9 cellular contexts compared by ENCODE assay signal in the genomic region with DNA sequence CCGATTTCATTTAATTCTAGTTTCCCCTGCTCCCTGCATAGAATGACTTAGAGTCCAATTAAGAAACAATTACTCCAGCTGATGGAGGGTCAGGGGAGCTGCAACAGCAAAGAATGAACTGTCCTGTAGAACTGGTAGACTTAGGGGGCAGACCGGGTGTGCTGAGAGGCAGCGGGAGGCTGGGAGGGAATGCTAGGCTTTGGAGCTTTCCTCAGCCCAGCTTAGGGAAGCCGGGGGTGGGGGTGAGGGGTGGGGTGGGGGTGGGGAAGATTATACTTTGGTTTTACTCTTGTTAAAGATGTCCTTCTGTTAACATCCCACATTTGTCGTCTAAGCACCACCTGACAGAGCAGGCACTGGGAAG.
DNase-seq lines count a peak whose midpoint lies in the region; ATAC-seq, FAIRE-seq and TF ChIP-seq lines count a peak whose summit lies in the region.
"Had no signal": no experiment of that assay in that cellular context is flagged by ENCODE, and none has a peak within 500 bp of the region (broad histone marks: within the 10 kb centered on the region; RNA-seq: fewer than 3 reads in every experiment).

No MANE protein-coding gene starts in this region.

- POLR2A ChIA-PET in K562 (lab: Yijun Ruan, JAX) = no interaction called here

- in situ Hi-C loops in K562 (cut with MboI) (no loop called here), G401 (cut with HindIII; ENCODE audit: low sequenced_read_pairs) (no loop called here)

- no peaks in the 10 kb centered on the region for H4K20me1 ChIP-seq in BLaER1
- no peaks in the 10 kb centered on the region for H4K20me1 ChIP-seq in K562 (replicated peaks; ENCODE audit: control insufficient read depth, insufficient read depth, low read length)

- intact Hi-C loops in K562 (cut with micrococcal nuclease) = loop anchor here (1.0 to 5.0 kb wide), 2 partner anchors 26 to 229 kb away; no protein-coding TSS in a partner anchor

- no peaks in the 10 kb centered on the region for H3K27me3 ChIP-seq in BLaER1
- peaks cover 38% of the 10 kb centered on the region for H3K27me3 ChIP-seq in HUES48 (ENCODE audit: control insufficient read depth, insufficient read depth, low read length)
- no peaks in the 10 kb centered on the region; a peak in 1 of 5 replicates for H3K27me3 ChIP-seq in K562 (ENCODE audit: control insufficient read depth in 2 of 2, insufficient read depth in 2 of 2, low read length in 2 of 2)

- no peak overlapping the region for H3K9ac ChIP-seq in BLaER1
- no peak overlapping the region for H3K9ac ChIP-seq in HUES48 (ENCODE audit: low read depth, low read length)
- no peak overlapping the region for H3K9ac ChIP-seq in K562 (ENCODE audit: insufficient read depth in 1 of 2, low read depth in 2 of 2, low read length in 2 of 2)

- TF ChIP-seq CTCF in K562 (IDR thresholded peaks at IDR 0.05 in 2 of 3, conservative IDR thresholded peaks at IDR 0.05 in 1 of 3; ENCODE audit: insufficient read depth in 2 of 3, low read depth in 1 of 3, low read length in 3 of 3) = no peak
- TF ChIP-seq CTCF in mesothelial cell of epicardium (IDR thresholded peaks at IDR 0.05; ENCODE audit: unreplicated experiment) = no peak

- TF ChIP-seq EP300 in K562 (IDR thresholded peaks at IDR 0.05; ENCODE audit: low read length) = no peak

- H3K4me3 Mint-ChIP-seq in mesothelial cell of epicardium = peak overlapping the region; percentile 42

- peak overlapping the region; percentile 22; the same call in 1 of the 2 replicates for H2AFZ ChIP-seq in K562 (ENCODE audit: low read depth, low read length)

- CTCF ChIA-PET in K562 (lab: Yijun Ruan, JAX; ENCODE audit: low intra/inter-chr PET ratio) = interaction anchor here (0.7 to 2.0 kb wide), 3 partner anchors 22 to 683 kb away, joined by 3 to 16 read pairs (median 4); no protein-coding TSS in a partner anchor

- H3K4me1 Mint-ChIP-seq in mesothelial cell of epicardium = peaks cover 12% of the 10 kb centered on the region

- H3K36me3 Mint-ChIP-seq in mesothelial cell of epicardium = no peaks in the 10 kb centered on the region
- H3K36me3 Mint-ChIP-seq: CD4-positive, alpha-beta memory T cell had no signal

- H3K36me3 ChIP-seq in BLaER1 (no peaks in the 10 kb centered on the region), HUES48 (ENCODE audit: control insufficient read depth, insufficient read depth, low read length) (no peaks in the 10 kb centered on the region), K562 (ENCODE audit: control insufficient read depth, insufficient read depth, low read length) (no peaks in the 10 kb centered on the region)

- no TSS peak for BruUV-seq in K562 (replicated peaks; lab: Mats Ljungman, UMichigan)

- TF ChIP-seq RAD21 in K562 (CRISPR knock-in tag; conservative IDR thresholded peaks at IDR 0.05 in 1 of 2, IDR thresholded peaks at IDR 0.05 in 1 of 2) = no peak

- FAIRE-seq in K562 (lab: Jason Lieb, UNC) = no peak

- WGBS in K562 (ENCODE audit: insufficient coverage, low coverage, missing lambda C conversion rate) = 0% methylated on average over 5 of the region's 5 CpGs

- ATAC-seq in K562 (no peak), GM19023 (IDR thresholded peaks at IDR 0.05; ENCODE audit: unreplicated experiment) (no peak)

- H3K9me3 ChIP-seq in BLaER1 (no peaks in the 10 kb centered on the region; the same call in 1 of the 2 replicates), HUES48 (ENCODE audit: control insufficient read depth, insufficient read depth, low read length) (0 out of 2 replicates have a peak, but pooled peaks cover 4% of the 10 kb centered on the region), K562 (replicated peaks; ENCODE audit: control insufficient read depth, insufficient read depth, low read depth, low read length) (no peaks in the 10 kb centered on the region; the same call in 1 of the 2 replicates)

- no peak for DNase-seq in K562 (ENCODE audit: extremely low read depth in 1 of 4, low spot score in 3 of 4)
- no peak for DNase-seq in mesothelial cell of epicardium (ENCODE audit: low spot score in 2 of 2, unreplicated experiment in 2 of 2)
- no peak for DNase-seq in G401 (ENCODE audit: low spot score)
- DNase-seq in hippocampal formation (lab: John Stamatoyannopoulos, UW) = no peak
- no peak for DNase-seq in NCI-H524 (lab: John Stamatoyannopoulos, UW)

- H3K4me1 ChIP-seq in BLaER1 = peaks cover 9% of the 10 kb centered on the region
- peaks cover 20% of the 10 kb centered on the region for H3K4me1 ChIP-seq in HUES48 (ENCODE audit: control insufficient read depth, insufficient read depth, low read length)
- no peaks in the 10 kb centered on the region for H3K4me1 ChIP-seq in K562 (replicated peaks in 1 of 2; ENCODE audit: control insufficient read depth in 2 of 2, insufficient read depth in 2 of 2, low read length in 2 of 2)

- H3K27ac ChIP-seq in BLaER1 (no peak overlapping the region), HUES48 (ENCODE audit: low read depth, low read length) (peak overlapping the region; percentile 63), K562 (ENCODE audit: extremely low read depth, low read depth, low read length) (no peak overlapping the region)

- TF ChIP-seq POLR2A in K562 (conservative IDR thresholded peaks at IDR 0.05) = no peak

- peaks cover 73% of the 10 kb centered on the region for H3K27me3 Mint-ChIP-seq in mesothelial cell of epicardium (ENCODE audit: low read depth)

- no peaks in the 10 kb centered on the region for H3K9me1 ChIP-seq in K562 (ENCODE audit: control insufficient read depth, insufficient read depth, low read length)

- H3K4me2 ChIP-seq in BLaER1 (peak overlapping the region; percentile 49), K562 (ENCODE audit: insufficient read depth, low read length) (no peak overlapping the region)

- H3K27ac Mint-ChIP-seq in mesothelial cell of epicardium = no peak overlapping the region

- no peaks in the 10 kb centered on the region for H3K79me2 ChIP-seq in K562 (ENCODE audit: control insufficient read depth, insufficient read depth, low read length)

- H3K4me3 ChIP-seq in BLaER1 (no peak overlapping the region), HUES48 (ENCODE audit: low read depth, low read length) (peak overlapping the region; percentile 49), K562 (no peak overlapping the region)

- peaks cover 10% of the 10 kb centered on the region for H3K9me3 Mint-ChIP-seq in mesothelial cell of epicardium

TF ChIP-seq in K562, 482 proteins besides CTCF, POLR2A, EP300 and RAD21 (continues in another document):
- TF ChIP-seq ZNF586 (CRISPR knock-in tag; conservative IDR thresholded peaks at IDR 0.05) = no peak
- no peak for TF ChIP-seq HOMEZ (CRISPR knock-in tag; IDR thresholded peaks at IDR 0.05)
- TF ChIP-seq STAT5A (IDR thresholded peaks at IDR 0.05; ENCODE audit: borderline replicate concordance, low read length) = no peak
- no peak for TF ChIP-seq HNRNPLL (IDR thresholded peaks at IDR 0.05; ENCODE audit: low read depth, low read length, poor library complexity, severe bottlenecking)
- TF ChIP-seq ZBTB17 (CRISPR knock-in tag; IDR thresholded peaks at IDR 0.05) = no peak
- no peak for TF ChIP-seq ZNF224 (CRISPR knock-in tag; IDR thresholded peaks at IDR 0.05)
- TF ChIP-seq MCM7 (IDR thresholded peaks at IDR 0.05) = no peak
- TF ChIP-seq ZMIZ1 (IDR thresholded peaks at IDR 0.05; ENCODE audit: low read depth in 2 of 2, low read length in 2 of 2) = no peak
- TF ChIP-seq IRF1 (CRISPR knock-in tag; IDR thresholded peaks at IDR 0.05; ENCODE audit: borderline replicate concordance) = no peak
